Comparison of ENCODE assay signal across 15 cellular contexts in genomic region chr7:100572281-100572948, GRCh38. TPM values are rescaled to one million over a fixed set of nuclear protein-coding genes. Genes with fewer than 3 reads are reported as not detected.
A peak's percentile ranks its signal among the peaks of the same experiment; 100 is the strongest.
DNase-seq lines count a peak whose midpoint lies in the region; ATAC-seq lines count a peak whose summit lies in the region.
"Had no signal": no experiment of that assay in that cellular context is flagged by ENCODE, and none has a peak within 500 bp of the region (broad histone marks: within the 10 kb centered on the region; RNA-seq: fewer than 3 reads in every experiment).

No MANE protein-coding gene starts in this region.

- peaks cover 5% of the 10 kb centered on the region for H3K36me3 Mint-ChIP-seq in activated naive CD8-positive, alpha-beta T cell treated with anti-CD3 and anti-CD28 coated beads for 36 hours
- peaks cover 1% of the 10 kb centered on the region for H3K36me3 Mint-ChIP-seq in activated naive CD8-positive, alpha-beta T cell treated with anti-CD3 and anti-CD28 coated beads, Interleukin-2, amount 50 U/mL, for 24 hours (ENCODE audit: low read depth)
- H3K36me3 Mint-ChIP-seq in effector memory CD8-positive, alpha-beta T cell (ENCODE audit: insufficient read depth) = peaks cover 38% of the 10 kb centered on the region
- H3K36me3 Mint-ChIP-seq in stimulated activated naive B cell treated with anti-CD40 and anti-IgM and Interleukin-4, amounts not matched to agents 10 μg/mL and 1 μg/mL and 100 μg/mL, for 72 hours = peaks cover 43 to 45% of the 10 kb centered on the region in 2 donors

- no peaks in the 10 kb centered on the region for H3K27me3 Mint-ChIP-seq in activated naive CD8-positive, alpha-beta T cell treated with anti-CD3 and anti-CD28 coated beads for 36 hours
- no peaks in the 10 kb centered on the region for H3K27me3 Mint-ChIP-seq in activated naive CD8-positive, alpha-beta T cell treated with anti-CD3 and anti-CD28 coated beads, Interleukin-2, amount 50 U/mL, for 24 hours
- H3K27me3 Mint-ChIP-seq in effector memory CD8-positive, alpha-beta T cell = no peaks in the 10 kb centered on the region
- peaks cover 0 to 5% of the 10 kb centered on the region in 2 donors for H3K27me3 Mint-ChIP-seq in stimulated activated naive B cell treated with anti-CD40 and anti-IgM and Interleukin-4, amounts not matched to agents 10 μg/mL and 1 μg/mL and 100 μg/mL, for 72 hours
- H3K27me3 Mint-ChIP-seq: activated naive CD8-positive, alpha-beta T cell treated with anti-CD3 and anti-CD28 coated beads, Interleukin-2, amount 10 ng/mL, durations not matched to agents 7 days and 5 days had no signal

- no peak for ATAC-seq in activated naive CD8-positive, alpha-beta T cell treated with anti-CD3 and anti-CD28 coated beads, Interleukin-2, amount 50 U/mL, for 24 hours
- ATAC-seq in effector memory CD8-positive, alpha-beta T cell (replicated peaks) = no peak
- no peak for ATAC-seq in stimulated activated naive B cell treated with anti-CD40 and anti-IgM and Interleukin-4, amounts not matched to agents 10 μg/mL and 1 μg/mL and 100 μg/mL, for 72 hours (replicated peaks)
- ATAC-seq in GM21526 (IDR thresholded peaks at IDR 0.05; ENCODE audit: low FRiP score, unreplicated experiment) = no peak
- ATAC-seq: activated CD4-positive, CD25-positive, alpha-beta regulatory T cell treated with anti-CD3 and anti-CD28 coated beads, Interleukin-2, amount 50 U/mL, for 24 hours; Panc1 had no signal

- no peak overlapping the region for H3K4me3 Mint-ChIP-seq in activated naive CD8-positive, alpha-beta T cell treated with anti-CD3 and anti-CD28 coated beads for 36 hours
- H3K4me3 Mint-ChIP-seq in activated naive CD8-positive, alpha-beta T cell treated with anti-CD3 and anti-CD28 coated beads, Interleukin-2, amount 50 U/mL, for 24 hours = no peak overlapping the region
- H3K4me3 Mint-ChIP-seq in effector memory CD8-positive, alpha-beta T cell = peak overlapping the region in 1 of 2 donors; percentile 17
- H3K4me3 Mint-ChIP-seq in stimulated activated naive B cell treated with anti-CD40 and anti-IgM and Interleukin-4, amounts not matched to agents 10 μg/mL and 1 μg/mL and 100 μg/mL, for 72 hours = peak overlapping the region in 1 of 2 donors; percentile 6
- H3K4me3 Mint-ChIP-seq: activated naive CD8-positive, alpha-beta T cell treated with anti-CD3 and anti-CD28 coated beads, Interleukin-2, amount 10 ng/mL, durations not matched to agents 7 days and 5 days had no signal

- DNase-seq in activated naive CD8-positive, alpha-beta T cell treated with anti-CD3 and anti-CD28 coated beads for 36 hours = no peak
- no peak for DNase-seq in activated naive CD8-positive, alpha-beta T cell treated with anti-CD3 and anti-CD28 coated beads, Interleukin-2, amount 50 U/mL, for 24 hours
- no peak for DNase-seq in effector memory CD8-positive, alpha-beta T cell
- no peak for DNase-seq in stimulated activated naive B cell treated with anti-CD40 and anti-IgM and Interleukin-4, amounts not matched to agents 10 μg/mL and 1 μg/mL and 100 μg/mL, for 72 hours
- no peak for DNase-seq in NK-92 treated with Interleukin-12 subunit alpha and Interleukin-12 subunit beta, amount 100 ng/mL, for 24 hours (lab: John Stamatoyannopoulos, UW)
- DNase-seq: activated CD8-positive, alpha-beta memory T cell treated with anti-CD3 and anti-CD28 coated beads, Interleukin-2, amount 50 U/mL, for 4 hours; activated naive CD8-positive, alpha-beta T cell treated with anti-CD3 and anti-CD28 coated beads, Interleukin-2, amount 10 ng/mL, durations not matched to agents 7 days and 5 days; islet precursor cell; midbrain; NCI-H187 treated with DMSO at 0.1 percent for 48 hours; NCI-H524 treated with DMSO at 0.1 percent for 48 hours; stimulated activated CD4-positive, alpha-beta T cell treated with anti-CD3 and anti-CD28 coated beads, Interleukin-15, amount 100 ng/mL, for 24 hours had no signal

- H3K9me3 Mint-ChIP-seq in activated naive CD8-positive, alpha-beta T cell treated with anti-CD3 and anti-CD28 coated beads for 36 hours = no peaks in the 10 kb centered on the region
- H3K9me3 Mint-ChIP-seq in activated naive CD8-positive, alpha-beta T cell treated with anti-CD3 and anti-CD28 coated beads, Interleukin-2, amount 50 U/mL, for 24 hours = no peaks in the 10 kb centered on the region
- H3K9me3 Mint-ChIP-seq in effector memory CD8-positive, alpha-beta T cell = no peaks in the 10 kb centered on the region
- no peaks in the 10 kb centered on the region for H3K9me3 Mint-ChIP-seq in stimulated activated naive B cell treated with anti-CD40 and anti-IgM and Interleukin-4, amounts not matched to agents 10 μg/mL and 1 μg/mL and 100 μg/mL, for 72 hours
- H3K9me3 Mint-ChIP-seq: activated naive CD8-positive, alpha-beta T cell treated with anti-CD3 and anti-CD28 coated beads, Interleukin-2, amount 10 ng/mL, durations not matched to agents 7 days and 5 days had no signal

- H3K27ac Mint-ChIP-seq in activated naive CD8-positive, alpha-beta T cell treated with anti-CD3 and anti-CD28 coated beads for 36 hours = peak overlapping the region; percentile 38
- H3K27ac Mint-ChIP-seq in activated naive CD8-positive, alpha-beta T cell treated with anti-CD3 and anti-CD28 coated beads, Interleukin-2, amount 50 U/mL, for 24 hours = no peak overlapping the region
- peak overlapping the region; percentile 31 to 80 for H3K27ac Mint-ChIP-seq in effector memory CD8-positive, alpha-beta T cell
- peak overlapping the region; percentile 65 for H3K27ac Mint-ChIP-seq in stimulated activated naive B cell treated with anti-CD40 and anti-IgM and Interleukin-4, amounts not matched to agents 10 μg/mL and 1 μg/mL and 100 μg/mL, for 72 hours
- H3K27ac Mint-ChIP-seq: activated naive CD8-positive, alpha-beta T cell treated with anti-CD3 and anti-CD28 coated beads, Interleukin-2, amount 10 ng/mL, durations not matched to agents 7 days and 5 days had no signal

- peaks cover 30% of the 10 kb centered on the region for H3K4me1 Mint-ChIP-seq in activated naive CD8-positive, alpha-beta T cell treated with anti-CD3 and anti-CD28 coated beads for 36 hours
- peaks cover 33% of the 10 kb centered on the region for H3K4me1 Mint-ChIP-seq in activated naive CD8-positive, alpha-beta T cell treated with anti-CD3 and anti-CD28 coated beads, Interleukin-2, amount 50 U/mL, for 24 hours
- peaks cover 22 to 23% of the 10 kb centered on the region in 2 donors for H3K4me1 Mint-ChIP-seq in effector memory CD8-positive, alpha-beta T cell (ENCODE audit: low read depth in 2 of 2)
- peaks cover 24 to 45% of the 10 kb centered on the region in 2 donors for H3K4me1 Mint-ChIP-seq in stimulated activated naive B cell treated with anti-CD40 and anti-IgM and Interleukin-4, amounts not matched to agents 10 μg/mL and 1 μg/mL and 100 μg/mL, for 72 hours

RNA-seq across cellular contexts. Expression of gene SAP25, which starts 1.3 kb away (rescaled TPM):
- total RNA-seq in activated naive CD8-positive, alpha-beta T cell treated with anti-CD3 and anti-CD28 coated beads for 36 hours = 1 to 10 TPM; 4.4 to 6.0 TPM

RNA-seq across cellular contexts. Expression of gene LRCH4, which starts 13.5 kb away (rescaled TPM):
- 10 to 100 TPM; 65.6 to 68.1 TPM for total RNA-seq in activated naive CD8-positive, alpha-beta T cell treated with anti-CD3 and anti-CD28 coated beads for 36 hours

RNA-seq across cellular contexts. Expression of gene FBXO24, which starts 13.7 kb away (rescaled TPM):
- under 1 TPM; 0.54 to 0.80 TPM for total RNA-seq in activated naive CD8-positive, alpha-beta T cell treated with anti-CD3 and anti-CD28 coated beads for 36 hours

RNA-seq across cellular contexts. Expression of gene PCOLCE, which starts 29.7 kb away (rescaled TPM):
- 1 to 10 TPM; 4.0 TPM for total RNA-seq in activated naive CD8-positive, alpha-beta T cell treated with anti-CD3 and anti-CD28 coated beads for 36 hours

RNA-seq across cellular contexts. Expression of gene AGFG2, which starts 33.4 kb away (rescaled TPM):
- 10 to 100 TPM; 52.4 to 55.4 TPM for total RNA-seq in activated naive CD8-positive, alpha-beta T cell treated with anti-CD3 and anti-CD28 coated beads for 36 hours
